ENCODE assay signal across 8 cellular contexts in genomic region chr2:3303583-3304406, GRCh38.
DNase-seq lines count a peak whose midpoint lies in the region; ATAC-seq and TF ChIP-seq lines count a peak whose summit lies in the region.

No MANE protein-coding gene starts in this region.

- H3K9me3 ChIP-seq in PC-3 (ENCODE audit: low read length) (no peaks in the 10 kb centered on the region), fibroblast of lung (ENCODE audit: control insufficient read depth, insufficient read depth, low read depth, low read length) (no peaks in the 10 kb centered on the region)

- H3K4me2 ChIP-seq in PC-3 (ENCODE audit: low read length) (peak overlapping the region; percentile 70), fibroblast of lung (ENCODE audit: extremely low read depth, insufficient read depth, low read length) (peak overlapping the region; percentile 59)

- H3K4me1 ChIP-seq in PC-3 (ENCODE audit: insufficient read depth, low read length) (peaks cover 4% of the 10 kb centered on the region; the same call in 1 of the 2 replicates), fibroblast of lung (ENCODE audit: control insufficient read depth, extremely low read depth, insufficient read depth, low read length) (peaks cover 3% of the 10 kb centered on the region)

- no TSS peak for BruUV-seq in PC-3 (replicated peaks; lab: Mats Ljungman, UMichigan)

- H3K27ac ChIP-seq in PC-3 (ENCODE audit: low read length) (no peak overlapping the region), fibroblast of lung (ENCODE audit: insufficient read depth, low read length) (peak overlapping the region; percentile 36)

- ATAC-seq in GM21576 (IDR thresholded peaks at IDR 0.05; ENCODE audit: unreplicated experiment) (peak; percentile 99), PC-3 (peak; percentile 100), natural killer cell (peak; percentile 85 to 99 (median 96))
- ATAC-seq in activated T-cell treated with anti-CD3 and anti-CD28 coated beads, Interleukin-2, amount 50 U/mL, for 72 hours (replicated peaks in 1 of 2) = peak; percentile 96 to 99
- peak; percentile 99 for ATAC-seq in stimulated activated naive B cell treated with anti-CD40 and anti-IgM and Interleukin-4, amounts not matched to agents 10 μg/mL and 1 μg/mL and 100 μg/mL, for 72 hours (replicated peaks)

- POLR2A ChIA-PET in PC-3 (lab: Charles Lee; ENCODE audit: unreplicated experiment) = no interaction called here

- CTCF ChIA-PET in PC-3 (lab: Charles Lee) = interaction anchor here (0.6 kb wide), 2 partner anchors 78 to 158 kb away, joined by 3 read pairs; no protein-coding TSS in a partner anchor

- H4K20me1 ChIP-seq in PC-3 (ENCODE audit: low read length) (no peaks in the 10 kb centered on the region), fibroblast of lung (ENCODE audit: control insufficient read depth, extremely low read depth, insufficient read depth, low read length) (no peaks in the 10 kb centered on the region)

- H3F3A ChIP-seq in PC-3 (ENCODE audit: low read length, unreplicated experiment) = no peaks in the 10 kb centered on the region

- H3K9ac ChIP-seq in PC-3 (ENCODE audit: low read length) (peak overlapping the region; percentile 47), fibroblast of lung (ENCODE audit: insufficient read depth, low read length) (peak overlapping the region; percentile 38)

- H3K27me3 ChIP-seq in PC-3 (ENCODE audit: low read length) = no peaks in the 10 kb centered on the region
- H3K27me3 ChIP-seq in fibroblast of lung (ENCODE audit: control insufficient read depth, insufficient read depth, low read length) = no peaks in the 10 kb centered on the region

- intact Hi-C loops in PC-3 (cut with micrococcal nuclease) (loop anchor here (2.0 to 5.0 kb wide), 2 partner anchors 105 to 1416 kb away; no protein-coding TSS in a partner anchor), natural killer cell (cut with micrococcal nuclease) (loop anchor here (2.0 kb wide), 1 partner anchor 1183 kb away; no protein-coding TSS in a partner anchor)

- H3K4me3 ChIP-seq in PC-3 (ENCODE audit: low read length) = no peak overlapping the region
- H3K4me3 ChIP-seq in fibroblast of lung (replicated peaks in 1 of 4; ENCODE audit: control extremely low read depth in 1 of 4, insufficient read depth in 1 of 4, low read depth in 3 of 4, low read length in 4 of 4) = peak overlapping the region; percentile 22 to 51 (median 32)

- peaks cover under 1 to 2% of the 10 kb centered on the region in 2 donors for H3K36me3 Mint-ChIP-seq in activated T-cell treated with anti-CD3 and anti-CD28 coated beads, Interleukin-2, amount 50 U/mL, for 72 hours (ENCODE audit: insufficient read depth in 2 of 2)
- H3K36me3 Mint-ChIP-seq in natural killer cell = no peaks in the 10 kb centered on the region
- H3K36me3 Mint-ChIP-seq in stimulated activated naive B cell treated with anti-CD40 and anti-IgM and Interleukin-4, amounts not matched to agents 10 μg/mL and 1 μg/mL and 100 μg/mL, for 72 hours = peaks cover 50 to 68% of the 10 kb centered on the region in 2 donors

- no peaks in the 10 kb centered on the region for H3K9me3 Mint-ChIP-seq in activated T-cell treated with anti-CD3 and anti-CD28 coated beads, Interleukin-2, amount 50 U/mL, for 72 hours
- no peaks in the 10 kb centered on the region for H3K9me3 Mint-ChIP-seq in natural killer cell
- H3K9me3 Mint-ChIP-seq in stimulated activated naive B cell treated with anti-CD40 and anti-IgM and Interleukin-4, amounts not matched to agents 10 μg/mL and 1 μg/mL and 100 μg/mL, for 72 hours = no peaks in the 10 kb centered on the region

- peak overlapping the region; percentile 57 to 70 for H3K4me3 Mint-ChIP-seq in activated T-cell treated with anti-CD3 and anti-CD28 coated beads, Interleukin-2, amount 50 U/mL, for 72 hours
- H3K4me3 Mint-ChIP-seq in natural killer cell = peak overlapping the region; percentile 57
- peak overlapping the region; percentile 46 to 63 for H3K4me3 Mint-ChIP-seq in stimulated activated naive B cell treated with anti-CD40 and anti-IgM and Interleukin-4, amounts not matched to agents 10 μg/mL and 1 μg/mL and 100 μg/mL, for 72 hours

- peak; percentile 94 for TF ChIP-seq CTCF in PC-3 (conservative IDR thresholded peaks at IDR 0.05; ENCODE audit: low read depth, low read length)
- TF ChIP-seq CTCF in fibroblast of lung (conservative IDR thresholded peaks at IDR 0.05 in 1 of 2, IDR thresholded peaks at IDR 0.05 in 1 of 2; ENCODE audit: low read depth in 1 of 2, low read length in 2 of 2) = peak; percentile 75 to 92
- peak; percentile 86 for TF ChIP-seq CTCF in natural killer cell (IDR thresholded peaks at IDR 0.05)

- DNase-seq in DMS 273 treated with DMSO at 0.1 percent for 48 hours (lab: John Stamatoyannopoulos, UW) (peak; percentile 28), HuH-7.5 (ENCODE audit: low spot score) (peak; percentile 90), PC-3 (peak; percentile 85), fibroblast of lung (ENCODE audit: low read depth in 2 of 2) (peak; percentile 78 to 80), natural killer cell (peak; percentile 63)
- peak; percentile 78 to 86 for DNase-seq in activated T-cell treated with anti-CD3 and anti-CD28 coated beads, Interleukin-2, amount 50 U/mL, for 72 hours
- DNase-seq in stimulated activated naive B cell treated with anti-CD40 and anti-IgM and Interleukin-4, amounts not matched to agents 10 μg/mL and 1 μg/mL and 100 μg/mL, for 72 hours = peak; percentile 71

- H3K9me2 ChIP-seq in PC-3 (replicated peaks; ENCODE audit: low read length) = no peaks in the 10 kb centered on the region

- no peaks in the 10 kb centered on the region for H3K27me3 Mint-ChIP-seq in activated T-cell treated with anti-CD3 and anti-CD28 coated beads, Interleukin-2, amount 50 U/mL, for 72 hours (ENCODE audit: low read depth)
- H3K27me3 Mint-ChIP-seq in natural killer cell (ENCODE audit: low read depth in 2 of 2) = no peaks in the 10 kb centered on the region
- H3K27me3 Mint-ChIP-seq in stimulated activated naive B cell treated with anti-CD40 and anti-IgM and Interleukin-4, amounts not matched to agents 10 μg/mL and 1 μg/mL and 100 μg/mL, for 72 hours = no peaks in the 10 kb centered on the region

- H3K79me2 ChIP-seq in PC-3 (ENCODE audit: low read length) (0 out of 2 replicates have a peak, but pooled peaks cover 10% of the 10 kb centered on the region), fibroblast of lung (ENCODE audit: control insufficient read depth, insufficient read depth, low read length) (no peaks in the 10 kb centered on the region)

- H2AFZ ChIP-seq in PC-3 (ENCODE audit: low read length) = peak overlapping the region; percentile 85
- peak overlapping the region; percentile 55 for H2AFZ ChIP-seq in fibroblast of lung (ENCODE audit: low read length)

- H3K4me1 Mint-ChIP-seq in activated T-cell treated with anti-CD3 and anti-CD28 coated beads, Interleukin-2, amount 50 U/mL, for 72 hours (ENCODE audit: low read depth) = peaks cover 17% of the 10 kb centered on the region
- peaks cover 30% of the 10 kb centered on the region in 2 donors for H3K4me1 Mint-ChIP-seq in natural killer cell
- H3K4me1 Mint-ChIP-seq in stimulated activated naive B cell treated with anti-CD40 and anti-IgM and Interleukin-4, amounts not matched to agents 10 μg/mL and 1 μg/mL and 100 μg/mL, for 72 hours = peaks cover 23 to 47% of the 10 kb centered on the region in 2 donors

- H3K27ac Mint-ChIP-seq in activated T-cell treated with anti-CD3 and anti-CD28 coated beads, Interleukin-2, amount 50 U/mL, for 72 hours = peak overlapping the region; percentile 87
- H3K27ac Mint-ChIP-seq in natural killer cell = peak overlapping the region; percentile 42 to 46
- peak overlapping the region; percentile 85 for H3K27ac Mint-ChIP-seq in stimulated activated naive B cell treated with anti-CD40 and anti-IgM and Interleukin-4, amounts not matched to agents 10 μg/mL and 1 μg/mL and 100 μg/mL, for 72 hours

- H3K36me3 ChIP-seq in PC-3 (ENCODE audit: low read depth, low read length) (peaks cover 5% of the 10 kb centered on the region; the same call in 1 of the 2 replicates), fibroblast of lung (ENCODE audit: control insufficient read depth, insufficient read depth, low read length) (no peaks in the 10 kb centered on the region)

Comparison
In these comparisons a context has a peak if more than half of its experiments do, and no peak if none do; other contexts are left out.
1. DNase-seq: peak in every context shown above with its lines; median percentile 90 in HuH-7.5; 85 in PC-3; 82 in activated T-cell treated with anti-CD3 and anti-CD28 coated beads, Interleukin-2, amount 50 U/mL, for 72 hours; 79 in fibroblast of lung; 71 in stimulated activated naive B cell treated with anti-CD40 and anti-IgM and Interleukin-4, amounts not matched to agents 10 μg/mL and 1 μg/mL and 100 μg/mL, for 72 hours; 63 in natural killer cell; 28 in DMS 273 treated with DMSO at 0.1 percent for 48 hours.